Comparison of ENCODE assay signal across 1 cellular context in genomic region chr6:166955865-166956443, GRCh38.
TF ChIP-seq lines count a peak whose summit lies in the region.

No MANE protein-coding gene starts in this region.

TF ChIP-seq in WTC11, 78 proteins besides CTCF, POLR2A, EP300 and RAD21 (continued from another document):
- TF ChIP-seq ZNF532 (CRISPR knock-in tag; IDR thresholded peaks at IDR 0.05; ENCODE audit: borderline replicate concordance): no peak
- no peak for TF ChIP-seq SP1 (CRISPR knock-in tag; conservative IDR thresholded peaks at IDR 0.05)
- no peak for TF ChIP-seq CREB1 (CRISPR knock-in tag; IDR thresholded peaks at IDR 0.05)
- no peak for TF ChIP-seq PRRX2 (CRISPR knock-in tag; IDR thresholded peaks at IDR 0.05)
- no peak for TF ChIP-seq FOXK1 (CRISPR knock-in tag; IDR thresholded peaks at IDR 0.05)
- TF ChIP-seq E2F4 (CRISPR knock-in tag; IDR thresholded peaks at IDR 0.05; ENCODE audit: borderline replicate concordance, low read depth): no peak
- TF ChIP-seq SMAD4 (CRISPR knock-in tag; IDR thresholded peaks at IDR 0.05): no peak
- TF ChIP-seq E2F5 (CRISPR knock-in tag; IDR thresholded peaks at IDR 0.05): no peak
- 0 out of 2 replicates have a peak, but pooled peaks have one; percentile 12 for TF ChIP-seq ZNF263 (CRISPR knock-in tag; IDR thresholded peaks at IDR 0.05; ENCODE audit: low read depth)
